27 cellular contexts compared by ENCODE assay signal in the genomic region with DNA sequence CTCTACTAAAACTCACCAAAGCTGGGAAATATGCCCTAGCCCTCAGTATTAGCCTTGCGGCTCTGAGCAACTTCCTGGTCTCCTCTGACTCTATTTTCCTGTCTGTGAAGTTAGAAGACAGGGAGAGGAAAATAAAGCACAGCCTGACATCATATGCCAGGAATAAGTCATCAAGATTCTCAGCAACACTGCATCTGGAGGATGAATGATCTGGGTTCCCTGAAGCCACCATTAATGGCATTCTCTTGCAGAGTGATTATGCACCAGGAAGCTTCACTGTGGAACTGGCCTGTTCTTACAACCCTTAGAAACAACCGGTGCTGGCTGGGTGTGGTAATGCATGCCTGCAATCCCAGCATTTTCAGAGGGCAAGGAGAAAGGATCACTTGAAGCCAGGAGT. TPM values are rescaled to one million over a fixed set of nuclear protein-coding genes. Genes with fewer than 3 reads are reported as not detected.
DNase-seq lines count a peak whose midpoint lies in the region; ATAC-seq and TF ChIP-seq lines count a peak whose summit lies in the region.
"Had no signal": no experiment of that assay in that cellular context is flagged by ENCODE, and none has a peak within 500 bp of the region (broad histone marks: within the 10 kb centered on the region; RNA-seq: fewer than 3 reads in every experiment).

No MANE protein-coding gene starts in this region.

- H3K9me3 ChIP-seq in left lung: no peaks in the 10 kb centered on the region
- H3K9me3 ChIP-seq in upper lobe of left lung: no peaks in the 10 kb centered on the region
- H3K9me3 ChIP-seq: A549, Caco-2, prostate gland, SJCRH30, vagina had no signal

- H3K27ac ChIP-seq in left lung (peak overlapping the region; percentile 10 to 42), upper lobe of left lung (peak overlapping the region; percentile 15 to 70 (median 56))
- H3K27ac ChIP-seq: A549, epithelial cell of prostate, neural progenitor cell, PC-9, prostate gland, SJCRH30, vagina had no signal

- TF ChIP-seq EP300 in upper lobe of left lung (IDR thresholded peaks at IDR 0.05): peak in 3 of 4 donors; percentile 33 to 75 (median 51)

- no peak for DNase-seq in Right ventricle myocardium superior
- no peak for DNase-seq in cardiac septum (ENCODE audit: low spot score)
- DNase-seq in epithelial cell of esophagus (ENCODE audit: low read depth): peak; percentile 6
- DNase-seq in left lung: no peak
- DNase-seq in upper lobe of left lung: no peak
- DNase-seq in NCI-H2107 (lab: John Stamatoyannopoulos, UW): no peak
- DNase-seq in NCI-H524 treated with DMSO at 0.1 percent for 48 hours (lab: John Stamatoyannopoulos, UW): no peak
- DNase-seq: activated CD4-positive, alpha-beta T cell treated with anti-CD3 and anti-CD28 coated beads, Interleukin-2, amount 50 U/mL, for 4 hours; activated CD8-positive, alpha-beta memory T cell treated with anti-CD3 and anti-CD28 coated beads, Interleukin-2, amount 50 U/mL, for 48 hours; activated effector memory CD4-positive, alpha-beta T cell treated with Interleukin-2 at 50 U/mL for 16 hours; Caco-2; cortex of kidney; foreskin melanocyte; KG1; left colon; MV-4-11; NCI-H1694; NCI-H2227 treated with DMSO at 0.1 percent for 48 hours; PC-9; SJCRH30; stimulated activated CD4-positive, alpha-beta T cell treated with anti-CD3 and anti-CD28 coated beads, Interleukin-15, amount 100 ng/mL, for 24 hours had no signal

- intact Hi-C loops in Right ventricle myocardium superior (cut with DNase I) (no loop called here), cardiac septum (cut with DNase I) (loop anchor here (5.0 kb wide), 1 partner anchor 43 kb away; no protein-coding TSS in a partner anchor), left lung (cut with DNase I) (no loop called here)

- H3K4me1 ChIP-seq in left lung (peaks cover 14 to 34% of the 10 kb centered on the region in 2 donors), upper lobe of left lung (peaks cover 41 to 66% (median 44%) of the 10 kb centered on the region in 4 donors)
- H3K4me1 ChIP-seq: Caco-2, prostate gland, SJCRH30, vagina had no signal

- 23 to 41% methylated on average over 2 of the region's 2 CpGs for WGBS in upper lobe of left lung, 2 donors

- H3K4me3 ChIP-seq in epithelial cell of esophagus (ENCODE audit: low read length) (no peak overlapping the region), left lung (no peak overlapping the region), upper lobe of left lung (no peak overlapping the region)
- H3K4me3 ChIP-seq: A549, neural progenitor cell, PC-9, prostate gland, SJCRH30, vagina had no signal

- TF ChIP-seq CTCF in epithelial cell of esophagus (IDR thresholded peaks at IDR 0.05; ENCODE audit: insufficient read depth, low read depth, low read length, missing control alignments) (no peak), left lung (IDR thresholded peaks at IDR 0.05) (no peak), upper lobe of left lung (IDR thresholded peaks at IDR 0.05) (peak in 2 of 6 experiments; percentile 7 to 16)

- no peak for TF ChIP-seq POLR2A in upper lobe of left lung (IDR thresholded peaks at IDR 0.05)

- ATAC-seq in Right ventricle myocardium superior (ENCODE audit: poor library complexity): peak; percentile 27
- peak; percentile 51 for ATAC-seq in left lung
- ATAC-seq in upper lobe of left lung (ENCODE audit: low FRiP score in 2 of 2): peak in 1 of 2 donors; percentile 19
- no peak for ATAC-seq in GM19324 (IDR thresholded peaks at IDR 0.05; ENCODE audit: low FRiP score, unreplicated experiment)
- ATAC-seq: A549, left colon had no signal

- peaks cover 0 to 9% of the 10 kb centered on the region in 2 donors for H3K36me3 ChIP-seq in left lung
- H3K36me3 ChIP-seq in upper lobe of left lung: peaks cover 0 to 23% (median under 1%) of the 10 kb centered on the region in 4 donors
- H3K36me3 ChIP-seq: neural progenitor cell, prostate gland, SJCRH30, vagina had no signal

- H3K27me3 ChIP-seq in left lung (no peaks in the 10 kb centered on the region), upper lobe of left lung (no peaks in the 10 kb centered on the region)
- H3K27me3 ChIP-seq: neural progenitor cell, SJCRH30, vagina had no signal

RNA-seq across cellular contexts. Expression of gene ADGRF5, which starts 12.4 kb away (rescaled TPM):
- total RNA-seq in Right ventricle myocardium superior: 41.1 TPM
- 34.7 TPM for total RNA-seq in cardiac septum
- total RNA-seq in left lung: 100 to 1,000 TPM; 219 to 357 TPM
- 100 to 1,000 TPM; 107 to 352 (median 215) TPM for total RNA-seq in upper lobe of left lung
- total RNA-seq: Caco-2 had no signal
